17 cellular contexts compared by ENCODE assay signal in genomic region chr11:12762283-12762682, GRCh38.
"Had no signal": no experiment of that assay in that cellular context is flagged by ENCODE, and none has a peak within 500 bp of the region (broad histone marks: within the 10 kb centered on the region; RNA-seq: fewer than 3 reads in every experiment).

No MANE protein-coding gene starts in this region.

- ATAC-seq: left cardiac atrium, sciatic nerve had no signal

- H3K4me1 Mint-ChIP-seq: immature natural killer cell, naive B cell had no signal

- DNase-seq: activated CD4-positive, alpha-beta T cell treated with anti-CD3 and anti-CD28 coated beads, Interleukin-2, amount 50 U/mL, for 4 hours; activated CD4-positive, CD25-positive, alpha-beta regulatory T cell treated with anti-CD3 and anti-CD28 coated beads, Interleukin-2, amount 50 U/mL, for 72 hours; activated naive CD4-positive, alpha-beta T cell treated with anti-CD3 and anti-CD28 coated beads, Interleukin-2, amount 50 U/mL, for 16 hours; activated T-cell treated with anti-CD3 and anti-CD28 coated beads, Interleukin-2, amount 50 U/mL, for 1 hour; adrenal gland; erythroblast; glutamatergic neuron; immature natural killer cell; left cardiac atrium; naive B cell; stimulated activated CD4-positive, alpha-beta T cell treated with anti-CD3 and anti-CD28 coated beads, Interleukin-4, amount 100 ng/mL, for 24 hours; stomach had no signal

- H3K4me3 ChIP-seq: adrenal gland, lung, prostate gland, stomach, thoracic aorta had no signal

- H3K9me3 ChIP-seq: adrenal gland, prostate gland, stomach, thoracic aorta had no signal

- H3K4me1 ChIP-seq: prostate gland had no signal

- H3K9me3 Mint-ChIP-seq: dendritic cell treated with granulocyte-macrophage colony-stimulating factor and Interleukin-4, amounts not matched to agents 40 ng/mL and 50 ng/mL, for 4 days; immature natural killer cell had no signal

- H3K36me3 ChIP-seq: prostate gland, thoracic aorta had no signal

- H3K27ac Mint-ChIP-seq: dendritic cell treated with granulocyte-macrophage colony-stimulating factor and Interleukin-4, amounts not matched to agents 40 ng/mL and 50 ng/mL, for 4 days; immature natural killer cell; naive B cell had no signal

- H3K27ac ChIP-seq: adrenal gland, stomach, thoracic aorta had no signal

- H3K36me3 Mint-ChIP-seq: immature natural killer cell, naive B cell had no signal

- H3K4me3 Mint-ChIP-seq: dendritic cell treated with granulocyte-macrophage colony-stimulating factor and Interleukin-4, amounts not matched to agents 40 ng/mL and 50 ng/mL, for 4 days; immature natural killer cell; naive B cell had no signal

- H3K27me3 ChIP-seq: adrenal gland, stomach had no signal
